Comparison of ENCODE assay signal across 8 cellular contexts in the genomic region with DNA sequence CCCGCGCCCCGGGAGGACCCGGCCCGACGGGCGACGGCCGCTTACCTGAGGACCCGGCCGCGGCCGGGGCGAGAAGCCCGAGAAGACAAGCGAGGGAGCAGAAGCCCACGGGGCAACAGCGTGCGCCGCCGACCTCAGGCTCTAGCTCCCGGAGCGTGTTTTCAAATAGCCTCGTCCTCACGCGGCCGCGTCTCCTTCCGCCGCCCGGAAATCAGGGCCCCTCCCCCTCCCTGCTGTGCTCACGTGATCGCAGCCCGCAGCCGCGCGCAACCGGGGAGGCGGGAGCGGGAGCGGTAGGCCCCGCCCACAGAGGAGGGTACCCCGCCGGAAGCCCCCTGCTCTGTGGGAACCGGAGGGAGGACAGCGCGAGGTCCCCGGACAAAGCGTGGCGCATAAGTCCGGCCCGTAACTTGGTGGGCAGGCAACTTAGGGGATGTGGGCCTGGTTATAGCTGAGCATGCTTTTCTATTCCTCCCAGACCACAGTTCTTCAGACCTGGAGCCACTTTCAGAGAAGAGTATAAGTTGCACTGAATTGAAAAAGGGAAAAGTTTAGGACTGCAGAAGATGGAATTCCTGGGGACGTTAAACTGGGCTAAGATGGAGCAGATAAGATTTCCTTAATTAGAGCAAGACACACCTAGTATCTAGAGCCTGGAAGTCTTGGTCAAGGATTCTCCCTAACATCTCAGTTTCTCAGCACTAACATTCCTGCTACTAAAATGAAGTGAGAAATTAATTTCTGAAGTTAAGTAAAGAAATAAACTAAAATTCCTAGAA. TPM values are rescaled to one million over a fixed set of nuclear protein-coding genes. Genes with fewer than 3 reads are reported as not detected.
DNase-seq lines count a peak whose midpoint lies in the region; TF ChIP-seq lines count a peak whose summit lies in the region.

A gene (minus strand): TSS at position 216 of the 779 bp plus-strand sequence. CDS start 3,579 bp downstream, outside the sequence.

- H3K27me3 Mint-ChIP-seq in endodermal cell (ENCODE audit: insufficient read depth) = no peaks in the 10 kb centered on the region

- H3K4me1 Mint-ChIP-seq in endodermal cell = peaks cover 25% of the 10 kb centered on the region

- H3K27me3 ChIP-seq in endodermal cell (ENCODE audit: control insufficient read depth, insufficient read depth, low read length, poor library complexity, severe bottlenecking) (no peaks in the 10 kb centered on the region), mesendoderm (ENCODE audit: insufficient read depth, low read length, poor library complexity) (no peaks in the 10 kb centered on the region)

- DNase-seq in COLO668 (lab: John Stamatoyannopoulos, UW; ENCODE audit: unreplicated experiment) = peak; percentile 92
- peak; percentile 95 for DNase-seq in GM20000 (ENCODE audit: low spot score)
- DNase-seq in HT-29 (ENCODE audit: low spot score) = peak; percentile 76
- DNase-seq in NOMO-1 treated with DMSO at 0.1 percent for 48 hours (lab: John Stamatoyannopoulos, UW; ENCODE audit: unreplicated experiment) = peak; percentile 75
- peak; percentile 78 to 86 (median 81) for DNase-seq in activated CD8-positive, alpha-beta memory T cell treated with anti-CD3 and anti-CD28 coated beads for 48 hours (ENCODE audit: low read depth in 2 of 3, low spot score in 2 of 3)
- DNase-seq in endodermal cell = peak; percentile 97
- DNase-seq in mesendoderm = peak; percentile 94
- DNase-seq in stimulated activated CD8-positive, alpha-beta memory T cell treated with anti-CD3 and anti-CD28 coated beads, Interleukin-12 subunit alpha, Interleukin-12 subunit beta, amount 100 ng/mL, for 4 hours (ENCODE audit: low read depth) = peak; percentile 82

- H3K27ac Mint-ChIP-seq in endodermal cell = peak within 1 kb of the TSS; percentile 91

- WGBS in endodermal cell (ENCODE audit: insufficient coverage in 1 of 2, insufficient read length in 1 of 2), 2 experiments = 0% methylated on average over 21 to 53 of the region's 53 CpGs
- WGBS in mesendoderm (ENCODE audit: extremely low coverage, insufficient coverage, low lambda C conversion rate) = no CpG with 5 or more reads among the region's 53 CpGs

- peaks cover 12% of the 10 kb centered on the region for H3K9me3 Mint-ChIP-seq in endodermal cell

- peak within 1 kb of the TSS; percentile 75 for H3K27ac ChIP-seq in endodermal cell (ENCODE audit: low read depth, low read length)
- H3K27ac ChIP-seq in mesendoderm (ENCODE audit: low read depth, low read length) = peak within 1 kb of the TSS; percentile 88

- peak within 1 kb of the TSS; percentile 54 for H4K5ac ChIP-seq in mesendoderm (ENCODE audit: low read length)

- peak within 1 kb of the TSS; percentile 52 for H2BK5ac ChIP-seq in mesendoderm (ENCODE audit: low read length)

- peak within 1 kb of the TSS; percentile 92 for H3K56ac ChIP-seq in mesendoderm (ENCODE audit: low read length)

- peak within 1 kb of the TSS; percentile 17 for H2BK120ac ChIP-seq in mesendoderm (ENCODE audit: low read depth, low read length)

- peaks cover 13% of the 10 kb centered on the region for H3K9me3 ChIP-seq in endodermal cell (ENCODE audit: control insufficient read depth, low read length)

- H3K4me2 ChIP-seq in mesendoderm (ENCODE audit: low read length) = peak within 1 kb of the TSS; percentile 73

- peak within 1 kb of the TSS; percentile 70 for H2AK5ac ChIP-seq in mesendoderm (ENCODE audit: low read length)

- H3K4me3 Mint-ChIP-seq in endodermal cell = peak within 1 kb of the TSS; percentile 89

- TF ChIP-seq CTCF in GM20000 (IDR thresholded peaks at IDR 0.05; ENCODE audit: extremely low read depth, missing control alignments) (no peak), endodermal cell (conservative IDR thresholded peaks at IDR 0.05) (no peak)

- H3K4me1 ChIP-seq in endodermal cell (ENCODE audit: control insufficient read depth, insufficient read depth, low read length) (no peaks in the 10 kb centered on the region), mesendoderm (ENCODE audit: control insufficient read depth, low read depth, low read length) (peaks cover 8% of the 10 kb centered on the region)

- peaks cover 39% of the 10 kb centered on the region for H3K79me2 ChIP-seq in mesendoderm (ENCODE audit: control insufficient read depth, insufficient read depth, low read length)

- no peak within 1 kb of the TSS for H2BK15ac ChIP-seq in mesendoderm (replicated peaks; ENCODE audit: low read depth)

- H3K18ac ChIP-seq in mesendoderm (ENCODE audit: low read length) = peak within 1 kb of the TSS; percentile 82

- no peak within 1 kb of the TSS for H3K23ac ChIP-seq in mesendoderm (ENCODE audit: low read length)

- H3K36me3 ChIP-seq in endodermal cell (ENCODE audit: control insufficient read depth, insufficient read depth, low read length) = peaks cover 6% of the 10 kb centered on the region
- no peaks in the 10 kb centered on the region for H3K36me3 ChIP-seq in mesendoderm (ENCODE audit: control insufficient read depth, insufficient read depth, low read length)

- peak within 1 kb of the TSS; percentile 76 for H3K9ac ChIP-seq in endodermal cell (ENCODE audit: extremely low read depth, low read length, poor library complexity, severe bottlenecking)
- H3K9ac ChIP-seq in mesendoderm (ENCODE audit: low read length) = peak within 1 kb of the TSS; percentile 94

- no peaks in the 10 kb centered on the region for H3K79me1 ChIP-seq in mesendoderm (ENCODE audit: low read length)

- H3K4ac ChIP-seq in mesendoderm (ENCODE audit: low read depth, low read length) = peak within 1 kb of the TSS; percentile 72

- H3K4me3 ChIP-seq in endodermal cell (ENCODE audit: low read length) (peak within 1 kb of the TSS; percentile 87), mesendoderm (ENCODE audit: low read length) (peak within 1 kb of the TSS; percentile 87)

- H3K36me3 Mint-ChIP-seq in endodermal cell (ENCODE audit: low read depth) = peaks cover 15% of the 10 kb centered on the region

- H4K8ac ChIP-seq in mesendoderm (ENCODE audit: low read depth, low read length) = peak within 1 kb of the TSS; percentile 69

RNA-seq across cellular contexts. Expression of the gene that starts here (rescaled TPM):
- 15.4 and 16.5 TPM in 2 replicates for total RNA-seq in HT-29 (2014; rRNA removed; shearing (Covaris generic))
- 10 to 100 TPM; 44.7 to 49.4 TPM for total RNA-seq in endodermal cell
- 31.6 TPM for polyA plus RNA-seq in endodermal cell (2013, experiment 1 of 2)
- 31.6 TPM for polyA plus RNA-seq in endodermal cell (2013, experiment 2 of 2)
- 83.3 TPM for polyA plus RNA-seq in mesendoderm (2013, experiment 1 of 2)
- 80.9 TPM for polyA plus RNA-seq in mesendoderm (2013, experiment 2 of 2)

Comparison
In these comparisons a context has a peak if more than half of its experiments do, and no peak if none do; other contexts are left out.
1. Peak in every context shown above with its lines: DNase-seq, H3K4me3 ChIP-seq and H3K27ac ChIP-seq.